In the genomic region with DNA sequence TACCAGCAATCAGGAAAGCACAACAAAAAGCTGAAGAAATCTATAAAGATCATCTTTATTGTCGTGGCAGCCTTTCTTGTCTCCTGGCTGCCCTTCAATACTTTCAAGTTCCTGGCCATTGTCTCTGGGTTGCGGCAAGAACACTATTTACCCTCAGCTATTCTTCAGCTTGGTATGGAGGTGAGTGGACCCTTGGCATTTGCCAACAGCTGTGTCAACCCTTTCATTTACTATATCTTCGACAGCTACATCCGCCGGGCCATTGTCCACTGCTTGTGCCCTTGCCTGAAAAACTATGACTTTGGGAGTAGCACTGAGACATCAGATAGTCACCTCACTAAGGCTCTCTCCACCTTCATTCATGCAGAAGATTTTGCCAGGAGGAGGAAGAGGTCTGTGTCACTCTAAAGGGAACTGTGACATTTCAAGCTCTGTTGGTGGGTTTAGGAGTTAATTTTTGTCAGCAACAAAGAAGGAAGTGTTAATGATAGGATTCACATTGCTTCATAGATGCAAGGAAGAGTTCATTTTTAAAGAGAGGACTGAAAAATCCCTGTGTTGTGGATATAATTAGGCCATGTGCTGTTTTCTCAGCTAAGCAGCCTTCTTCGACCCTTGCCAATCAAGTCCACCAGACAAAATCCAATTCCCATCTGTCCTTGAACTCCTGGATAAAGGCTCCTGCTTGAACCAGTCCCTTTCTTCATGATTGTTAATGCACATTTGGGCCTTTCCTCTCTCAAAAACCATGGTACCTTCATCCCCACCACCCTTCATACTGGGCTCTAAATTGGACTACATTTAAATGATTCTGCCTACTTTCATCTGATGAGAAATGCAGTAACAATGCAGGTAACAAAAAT, we compare ENCODE assay signal across 1 cellular context.
TF ChIP-seq lines count a peak whose summit lies in the region.

No MANE protein-coding gene starts in this region.

TF ChIP-seq in K562, 482 proteins besides CTCF, POLR2A, EP300 and RAD21:
- TF ChIP-seq SP1 (CRISPR knock-in tag; IDR thresholded peaks at IDR 0.05) (no peak), MTA3 (IDR thresholded peaks at IDR 0.05; ENCODE audit: borderline replicate concordance) (no peak), KHSRP (IDR thresholded peaks at IDR 0.05) (no peak), ETV6 (IDR thresholded peaks at IDR 0.05; ENCODE audit: borderline replicate concordance in 1 of 2, low read depth in 2 of 2, low read length in 1 of 2) (no peak), ETV6 (CRISPR knock-in tag; IDR thresholded peaks at IDR 0.05; ENCODE audit: borderline replicate concordance) (no peak), GATAD2A (IDR thresholded peaks at IDR 0.05) (no peak), GATAD2B (IDR thresholded peaks at IDR 0.05; ENCODE audit: borderline replicate concordance) (no peak), POLR2B (IDR thresholded peaks at IDR 0.05; ENCODE audit: low read depth, partially characterized antibody) (no peak), KAT8 (IDR thresholded peaks at IDR 0.05; ENCODE audit: low read depth) (no peak), TEAD2 (tag; IDR thresholded peaks at IDR 0.05) (no peak), ZNF282 (CRISPR knock-in tag; IDR thresholded peaks at IDR 0.05) (no peak), DDX20 (tag; IDR thresholded peaks at IDR 0.05; ENCODE audit: low read depth) (no peak), ZNF77 (CRISPR knock-in tag; IDR thresholded peaks at IDR 0.05) (no peak), XRCC4 (IDR thresholded peaks at IDR 0.05; ENCODE audit: extremely low read depth, insufficient read depth, insufficient read length) (no peak)
- TF ChIP-seq, protein P1, sequence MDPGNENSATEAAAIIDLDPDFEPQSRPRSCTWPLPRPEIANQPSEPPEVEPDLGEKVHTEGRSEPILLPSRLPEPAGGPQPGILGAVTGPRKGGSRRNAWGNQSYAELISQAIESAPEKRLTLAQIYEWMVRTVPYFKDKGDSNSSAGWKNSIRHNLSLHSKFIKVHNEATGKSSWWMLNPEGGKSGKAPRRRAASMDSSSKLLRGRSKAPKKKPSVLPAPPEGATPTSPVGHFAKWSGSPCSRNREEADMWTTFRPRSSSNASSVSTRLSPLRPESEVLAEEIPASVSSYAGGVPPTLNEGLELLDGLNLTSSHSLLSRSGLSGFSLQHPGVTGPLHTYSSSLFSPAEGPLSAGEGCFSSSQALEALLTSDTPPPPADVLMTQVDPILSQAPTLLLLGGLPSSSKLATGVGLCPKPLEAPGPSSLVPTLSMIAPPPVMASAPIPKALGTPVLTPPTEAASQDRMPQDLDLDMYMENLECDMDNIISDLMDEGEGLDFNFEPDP (CRISPR knock-in tag; IDR thresholded peaks at IDR 0.05), result no peak
- TF ChIP-seq, protein P2, sequence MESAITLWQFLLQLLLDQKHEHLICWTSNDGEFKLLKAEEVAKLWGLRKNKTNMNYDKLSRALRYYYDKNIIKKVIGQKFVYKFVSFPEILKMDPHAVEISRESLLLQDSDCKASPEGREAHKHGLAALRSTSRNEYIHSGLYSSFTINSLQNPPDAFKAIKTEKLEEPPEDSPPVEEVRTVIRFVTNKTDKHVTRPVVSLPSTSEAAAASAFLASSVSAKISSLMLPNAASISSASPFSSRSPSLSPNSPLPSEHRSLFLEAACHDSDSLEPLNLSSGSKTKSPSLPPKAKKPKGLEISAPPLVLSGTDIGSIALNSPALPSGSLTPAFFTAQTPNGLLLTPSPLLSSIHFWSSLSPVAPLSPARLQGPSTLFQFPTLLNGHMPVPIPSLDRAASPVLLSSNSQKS (CRISPR knock-in tag; IDR thresholded peaks at IDR 0.05), result no peak
- TF ChIP-seq, protein P3, sequence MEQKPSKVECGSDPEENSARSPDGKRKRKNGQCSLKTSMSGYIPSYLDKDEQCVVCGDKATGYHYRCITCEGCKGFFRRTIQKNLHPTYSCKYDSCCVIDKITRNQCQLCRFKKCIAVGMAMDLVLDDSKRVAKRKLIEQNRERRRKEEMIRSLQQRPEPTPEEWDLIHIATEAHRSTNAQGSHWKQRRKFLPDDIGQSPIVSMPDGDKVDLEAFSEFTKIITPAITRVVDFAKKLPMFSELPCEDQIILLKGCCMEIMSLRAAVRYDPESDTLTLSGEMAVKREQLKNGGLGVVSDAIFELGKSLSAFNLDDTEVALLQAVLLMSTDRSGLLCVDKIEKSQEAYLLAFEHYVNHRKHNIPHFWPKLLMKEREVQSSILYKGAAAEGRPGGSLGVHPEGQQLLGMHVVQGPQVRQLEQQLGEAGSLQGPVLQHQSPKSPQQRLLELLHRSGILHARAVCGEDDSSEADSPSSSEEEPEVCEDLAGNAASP (IDR thresholded peaks at IDR 0.05), result no peak
- TF ChIP-seq, protein P4, sequence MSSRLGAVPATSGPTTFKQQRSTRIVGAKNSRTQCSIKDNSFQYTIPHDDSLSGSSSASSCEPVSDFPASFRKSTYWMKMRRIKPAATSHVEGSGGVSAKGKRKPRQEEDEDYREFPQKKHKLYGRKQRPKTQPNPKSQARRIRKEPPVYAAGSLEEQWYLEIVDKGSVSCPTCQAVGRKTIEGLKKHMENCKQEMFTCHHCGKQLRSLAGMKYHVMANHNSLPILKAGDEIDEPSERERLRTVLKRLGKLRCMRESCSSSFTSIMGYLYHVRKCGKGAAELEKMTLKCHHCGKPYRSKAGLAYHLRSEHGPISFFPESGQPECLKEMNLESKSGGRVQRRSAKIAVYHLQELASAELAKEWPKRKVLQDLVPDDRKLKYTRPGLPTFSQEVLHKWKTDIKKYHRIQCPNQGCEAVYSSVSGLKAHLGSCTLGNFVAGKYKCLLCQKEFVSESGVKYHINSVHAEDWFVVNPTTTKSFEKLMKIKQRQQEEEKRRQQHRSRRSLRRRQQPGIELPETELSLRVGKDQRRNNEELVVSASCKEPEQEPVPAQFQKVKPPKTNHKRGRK (tag; IDR thresholded peaks at IDR 0.05), result no peak
- TF ChIP-seq, protein P5, sequence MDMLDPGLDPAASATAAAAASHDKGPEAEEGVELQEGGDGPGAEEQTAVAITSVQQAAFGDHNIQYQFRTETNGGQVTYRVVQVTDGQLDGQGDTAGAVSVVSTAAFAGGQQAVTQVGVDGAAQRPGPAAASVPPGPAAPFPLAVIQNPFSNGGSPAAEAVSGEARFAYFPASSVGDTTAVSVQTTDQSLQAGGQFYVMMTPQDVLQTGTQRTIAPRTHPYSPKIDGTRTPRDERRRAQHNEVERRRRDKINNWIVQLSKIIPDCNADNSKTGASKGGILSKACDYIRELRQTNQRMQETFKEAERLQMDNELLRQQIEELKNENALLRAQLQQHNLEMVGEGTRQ (CRISPR knock-in tag; IDR thresholded peaks at IDR 0.05), result no peak
